Comparison of ENCODE assay signal across 8 cellular contexts in the genomic region with DNA sequence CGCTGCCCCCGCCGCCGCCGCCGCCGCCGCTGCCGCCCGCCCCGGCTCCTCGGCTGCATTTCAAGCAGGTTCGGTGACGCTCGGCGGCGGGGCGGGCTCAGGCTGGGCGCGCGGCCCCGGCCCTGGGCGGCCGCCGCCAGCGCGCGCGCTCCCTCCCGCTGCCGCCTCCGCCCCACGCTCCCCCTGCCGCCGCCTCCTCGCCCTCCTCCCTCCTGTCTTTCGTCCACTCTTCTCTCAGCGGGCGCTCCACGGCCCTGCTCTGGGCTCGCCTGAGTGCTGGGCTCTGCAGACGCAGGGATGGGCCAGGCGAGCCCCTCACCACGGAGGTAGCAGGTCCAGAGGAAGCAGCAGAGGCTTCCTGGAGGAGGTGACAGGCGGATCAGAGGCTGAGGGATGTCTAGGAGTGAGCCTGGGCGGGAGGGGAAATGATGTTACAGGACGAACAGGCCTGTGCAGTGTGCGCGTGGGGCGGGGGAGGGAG. TPM values are rescaled to one million over a fixed set of nuclear protein-coding genes. Genes with fewer than 3 reads are reported as not detected.
A peak's percentile ranks its signal among the peaks of the same experiment; 100 is the strongest.
DNase-seq lines count a peak whose midpoint lies in the region; ATAC-seq and TF ChIP-seq lines count a peak whose summit lies in the region.

A gene (minus strand): TSS at position 62 of the 481 bp plus-strand sequence. CDS start 158 bp downstream, outside the sequence.

- no peaks in the 10 kb centered on the region for H3K27me3 Mint-ChIP-seq in activated naive CD8-positive, alpha-beta T cell
- H3K27me3 Mint-ChIP-seq in progenitor cell of endocrine pancreas = peaks cover 74% of the 10 kb centered on the region

- intact Hi-C loops in Right ventricle myocardium superior (cut with DNase I) = no loop called here

- peak within 1 kb of the TSS; percentile 93 for H3K4me3 Mint-ChIP-seq in activated naive CD8-positive, alpha-beta T cell
- peak within 1 kb of the TSS; percentile 84 for H3K4me3 Mint-ChIP-seq in progenitor cell of endocrine pancreas (ENCODE audit: low read depth)

- peak within 1 kb of the TSS; percentile 96 for H3K27ac Mint-ChIP-seq in activated naive CD8-positive, alpha-beta T cell
- peak within 1 kb of the TSS; percentile 67 for H3K27ac Mint-ChIP-seq in progenitor cell of endocrine pancreas

- H3K4me1 Mint-ChIP-seq in activated naive CD8-positive, alpha-beta T cell (ENCODE audit: low read depth) = peaks cover 15% of the 10 kb centered on the region
- H3K4me1 Mint-ChIP-seq in progenitor cell of endocrine pancreas (ENCODE audit: low read depth) = peaks cover 9% of the 10 kb centered on the region

- DNase-seq in DMS53 (lab: John Stamatoyannopoulos, UW) = peak; percentile 96
- peak; percentile 71 for DNase-seq in LoVo (ENCODE audit: low spot score)
- DNase-seq in SKM-1 treated with dmso at 0.1 percent for 144 hours (lab: John Stamatoyannopoulos, UW; ENCODE audit: unreplicated experiment) = peak; percentile 76
- peak; percentile 88 for DNase-seq in Right ventricle myocardium superior
- peak; percentile 53 for DNase-seq in progenitor cell of endocrine pancreas (ENCODE audit: low spot score, unreplicated experiment)
- DNase-seq in ureter (ENCODE audit: low spot score) = peak; percentile 67

- ATAC-seq in GM21723 (IDR thresholded peaks at IDR 0.05; ENCODE audit: unreplicated experiment) (peak; percentile 49), Right ventricle myocardium superior (ENCODE audit: poor library complexity) (peak; percentile 74)

- no peak for TF ChIP-seq CTCF in progenitor cell of endocrine pancreas (IDR thresholded peaks at IDR 0.05; ENCODE audit: unreplicated experiment)

- H3K9me3 Mint-ChIP-seq in activated naive CD8-positive, alpha-beta T cell (ENCODE audit: low read depth) = no peaks in the 10 kb centered on the region
- H3K9me3 Mint-ChIP-seq in progenitor cell of endocrine pancreas (ENCODE audit: low read depth) = no peaks in the 10 kb centered on the region

- H3K36me3 Mint-ChIP-seq in activated naive CD8-positive, alpha-beta T cell = peaks cover 5% of the 10 kb centered on the region
- no peaks in the 10 kb centered on the region for H3K36me3 Mint-ChIP-seq in progenitor cell of endocrine pancreas (ENCODE audit: insufficient read depth)

RNA-seq across cellular contexts. Expression of the gene that starts here (rescaled TPM):
- total RNA-seq in Right ventricle myocardium superior = 1.5 TPM
- total RNA-seq in progenitor cell of endocrine pancreas = 4.4 and 5.2 TPM in 2 replicates
- total RNA-seq in ureter = 11.3 TPM

Comparison
In these comparisons a context has a peak if more than half of its experiments do, and no peak if none do; other contexts are left out.
1. Peak in every context shown above with its lines: DNase-seq and ATAC-seq.